Comparison of ENCODE assay signal across 11 cellular contexts in the genomic region with DNA sequence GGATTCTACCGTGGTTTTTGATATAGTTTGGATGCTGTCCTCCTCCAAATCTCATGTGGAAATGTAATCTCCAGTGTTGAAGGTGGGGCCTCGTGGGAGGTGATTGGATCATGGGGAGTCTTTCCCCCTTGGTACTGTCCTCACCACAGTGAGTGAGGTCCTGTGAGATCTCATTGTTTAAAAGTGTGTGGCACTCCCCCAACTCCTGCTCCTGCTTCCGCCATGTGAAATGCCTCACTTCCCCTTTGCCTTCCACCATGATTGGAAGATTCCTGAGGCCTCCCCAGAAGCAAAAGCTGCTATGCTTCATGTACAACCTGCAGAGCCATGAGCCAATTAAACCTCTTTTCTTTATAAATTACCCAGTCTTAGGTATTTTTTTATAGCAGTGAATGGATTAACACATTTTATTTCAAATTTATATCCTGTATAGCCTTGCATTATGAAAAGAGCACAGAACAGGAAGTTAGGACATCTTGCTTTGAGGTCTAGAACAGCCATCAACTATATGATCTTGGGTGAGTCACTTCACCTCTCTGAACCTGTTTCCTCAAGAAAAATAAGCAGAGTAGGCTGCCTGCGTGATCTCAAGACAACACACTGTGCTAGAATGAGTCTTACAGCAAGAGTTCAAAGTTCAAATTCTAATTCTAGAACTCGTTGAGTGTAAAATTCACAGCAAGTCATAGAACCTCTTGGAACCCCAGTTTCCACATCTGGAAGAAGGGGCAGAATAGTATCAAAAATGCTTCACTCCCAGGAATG.
DNase-seq lines count a peak whose midpoint lies in the region; ATAC-seq and TF ChIP-seq lines count a peak whose summit lies in the region.
"Had no signal": no experiment of that assay in that cellular context is flagged by ENCODE, and none has a peak within 500 bp of the region (broad histone marks: within the 10 kb centered on the region; RNA-seq: fewer than 3 reads in every experiment).

No MANE protein-coding gene starts in this region.

- H3K27ac Mint-ChIP-seq in MCF 10A (ENCODE audit: low read depth, unreplicated experiment): peak overlapping the region; percentile 88

- H3K4me3 ChIP-seq in breast epithelium (no peak overlapping the region), SJSA1 (no peak overlapping the region)
- H3K4me3 ChIP-seq: tibial nerve had no signal

- no TSS peak for BruUV-seq in MCF 10A (replicated peaks; lab: Mats Ljungman, UMichigan)

- H3K4me1 ChIP-seq in breast epithelium (no peaks in the 10 kb centered on the region), SJSA1 (replicated peaks) (peaks cover 16% of the 10 kb centered on the region)
- H3K4me1 ChIP-seq: parathyroid adenoma, tibial nerve had no signal

- H3K36me3 Mint-ChIP-seq in MCF 10A (ENCODE audit: insufficient read depth, unreplicated experiment): no peaks in the 10 kb centered on the region

- TF ChIP-seq CTCF in MCF 10A (IDR thresholded peaks at IDR 0.05; ENCODE audit: unreplicated experiment) (no peak), breast epithelium (IDR thresholded peaks at IDR 0.05) (no peak)

- H3K4me1 Mint-ChIP-seq in MCF 10A (ENCODE audit: insufficient read depth, unreplicated experiment): peaks cover 31% of the 10 kb centered on the region

- H3K9me3 ChIP-seq in breast epithelium (peaks cover 7% of the 10 kb centered on the region in 2 donors), SJSA1 (replicated peaks) (no peaks in the 10 kb centered on the region)

- peak; percentile 97 for ATAC-seq in esophagus mucosa
- no peak for ATAC-seq in HG03571 (IDR thresholded peaks at IDR 0.05; ENCODE audit: unreplicated experiment)
- ATAC-seq in GM18873 (IDR thresholded peaks at IDR 0.05; ENCODE audit: low FRiP score, unreplicated experiment): no peak
- ATAC-seq in left lobe of liver: no peak

- no peaks in the 10 kb centered on the region for H3K27me3 Mint-ChIP-seq in MCF 10A (ENCODE audit: insufficient read depth, unreplicated experiment)

- POLR2A ChIA-PET in MCF 10A (lab: Yijun Ruan, JAX): interaction anchor here (0.6 to 2.6 kb wide), 4 partner anchors 15 to 115 kb away, joined by 3 to 29 read pairs (median 3); no protein-coding TSS in a partner anchor

- H3K36me3 ChIP-seq in breast epithelium (no peaks in the 10 kb centered on the region), SJSA1 (no peaks in the 10 kb centered on the region)
- H3K36me3 ChIP-seq: tibial nerve had no signal

- CTCF ChIA-PET in MCF 10A (lab: Yijun Ruan, JAX): interaction anchor here (0.5 kb wide), 1 partner anchor 32 kb away, joined by 3 read pairs; no protein-coding TSS in a partner anchor

- no peak overlapping the region for H3K27ac ChIP-seq in breast epithelium
- H3K27ac ChIP-seq in SJSA1: peak overlapping the region; percentile 1; the same call in 1 of the 2 replicates
- H3K27ac ChIP-seq: parathyroid adenoma had no signal

- H3K27me3 ChIP-seq in breast epithelium (no peaks in the 10 kb centered on the region), SJSA1 (replicated peaks) (no peaks in the 10 kb centered on the region)
- H3K27me3 ChIP-seq: tibial nerve had no signal

- DNase-seq in MCF 10A (ENCODE audit: unreplicated experiment) (peak; percentile 88), breast epithelium (ENCODE audit: low spot score in 2 of 2) (no peak), SJSA1 (ENCODE audit: low read depth in 1 of 2, low spot score in 2 of 2) (peak in 1 of 2 experiments; percentile 30), stromal cell of bone marrow (ENCODE audit: low read depth) (peak; percentile 34), left lobe of liver (ENCODE audit: low spot score) (no peak)
- DNase-seq: SHP77 treated with DMSO at 0.1 percent for 48 hours had no signal

- TF ChIP-seq POLR2A in breast epithelium (IDR thresholded peaks at IDR 0.05): no peak

- intact Hi-C loops in MCF 10A (cut with micrococcal nuclease): no loop called here
- intact Hi-C loops in breast epithelium (cut with DNase I; ENCODE audit: low total_unique reads): no loop called here

- H3K9me3 Mint-ChIP-seq in MCF 10A (ENCODE audit: unreplicated experiment): no peaks in the 10 kb centered on the region

- H3K4me3 Mint-ChIP-seq in MCF 10A (ENCODE audit: unreplicated experiment): no peak overlapping the region

Comparison
In these comparisons a context has a peak if more than half of its experiments do, and no peak if none do; other contexts are left out.
1. DNase-seq: peak in MCF 10A (single experiment) and stromal cell of bone marrow (single experiment); none in breast epithelium (0 of 2) and left lobe of liver (single experiment).